13 cellular contexts compared by ENCODE assay signal in genomic region chr3:16377847-16378302, GRCh38.
A peak's percentile ranks its signal among the peaks of the same experiment; 100 is the strongest.
DNase-seq lines count a peak whose midpoint lies in the region; ATAC-seq and TF ChIP-seq lines count a peak whose summit lies in the region.
"Had no signal": no experiment of that assay in that cellular context is flagged by ENCODE, and none has a peak within 500 bp of the region (broad histone marks: within the 10 kb centered on the region; RNA-seq: fewer than 3 reads in every experiment).

No MANE protein-coding gene starts in this region.

- H3K79me2 ChIP-seq in OCI-LY3 (ENCODE audit: low read length): peaks cover 85% of the 10 kb centered on the region

- H3K4me2 ChIP-seq in OCI-LY3 (ENCODE audit: low read length): peak overlapping the region; percentile 85

- no peaks in the 10 kb centered on the region for H3K27me3 ChIP-seq in OCI-LY3 (ENCODE audit: low read depth, low read length)

- peak overlapping the region; percentile 92 for H3K27ac ChIP-seq in OCI-LY3 (ENCODE audit: low read length)

- DNase-seq in activated naive CD4-positive, alpha-beta T cell treated with anti-CD3 and anti-CD28 coated beads, Interleukin-2, amount 10 ng/mL, durations not matched to agents 7 days and 5 days: no peak
- DNase-seq in activated naive CD4-positive, alpha-beta T cell treated with Interleukin-2 at 50 U/mL for 16 hours: no peak
- DNase-seq in stimulated activated effector memory CD8-positive, alpha-beta T cell treated with anti-CD3 and anti-CD28 coated beads, Interleukin-12 subunit alpha, Interleukin-12 subunit beta, amount 100 ng/mL, for 72 hours (ENCODE audit: low spot score in 2 of 2): no peak
- DNase-seq in HuH-7 (ENCODE audit: low spot score): no peak
- DNase-seq: activated CD4-positive, alpha-beta T cell treated with anti-CD3 and anti-CD28 coated beads, Interleukin-2, amount 50 U/mL, for 1 hour; MV-4-11; NCI-H345; stimulated activated CD8-positive, alpha-beta memory T cell treated with anti-CD3 and anti-CD28 coated beads, Interleukin-4, amount 100 ng/mL, for 48 hours had no signal

- peaks cover 65% of the 10 kb centered on the region for H3K4me1 Mint-ChIP-seq in activated naive CD4-positive, alpha-beta T cell treated with anti-CD3 and anti-CD28 coated beads, Interleukin-2, amount 10 ng/mL, durations not matched to agents 7 days and 5 days
- H3K4me1 Mint-ChIP-seq in dendritic cell treated with granulocyte-macrophage colony-stimulating factor and Interleukin-4, amounts not matched to agents 40 ng/mL and 50 ng/mL, for 4 days (ENCODE audit: low read depth): peaks cover 62% of the 10 kb centered on the region
- H3K4me1 Mint-ChIP-seq in stimulated activated effector memory CD8-positive, alpha-beta T cell treated with anti-CD3 and anti-CD28 coated beads, Interleukin-12 subunit alpha, Interleukin-12 subunit beta, amount 100 ng/mL, for 72 hours: peaks cover 80% of the 10 kb centered on the region

- TF ChIP-seq CTCF in OCI-LY3 (IDR thresholded peaks at IDR 0.05; ENCODE audit: low read depth, low read length): no peak

- H3K4me3 Mint-ChIP-seq in activated naive CD4-positive, alpha-beta T cell treated with anti-CD3 and anti-CD28 coated beads, Interleukin-2, amount 10 ng/mL, durations not matched to agents 7 days and 5 days: peak overlapping the region; percentile 9
- no peak overlapping the region for H3K4me3 Mint-ChIP-seq in dendritic cell treated with granulocyte-macrophage colony-stimulating factor and Interleukin-4, amounts not matched to agents 40 ng/mL and 50 ng/mL, for 4 days
- peak overlapping the region; percentile 41 for H3K4me3 Mint-ChIP-seq in stimulated activated effector memory CD8-positive, alpha-beta T cell treated with anti-CD3 and anti-CD28 coated beads, Interleukin-12 subunit alpha, Interleukin-12 subunit beta, amount 100 ng/mL, for 72 hours

- peaks cover 22% of the 10 kb centered on the region for H3K9me3 Mint-ChIP-seq in activated naive CD4-positive, alpha-beta T cell treated with anti-CD3 and anti-CD28 coated beads, Interleukin-2, amount 10 ng/mL, durations not matched to agents 7 days and 5 days
- no peaks in the 10 kb centered on the region for H3K9me3 Mint-ChIP-seq in dendritic cell treated with granulocyte-macrophage colony-stimulating factor and Interleukin-4, amounts not matched to agents 40 ng/mL and 50 ng/mL, for 4 days
- peaks cover 3% of the 10 kb centered on the region for H3K9me3 Mint-ChIP-seq in stimulated activated effector memory CD8-positive, alpha-beta T cell treated with anti-CD3 and anti-CD28 coated beads, Interleukin-12 subunit alpha, Interleukin-12 subunit beta, amount 100 ng/mL, for 72 hours

- no peak for ATAC-seq in stimulated activated effector memory CD8-positive, alpha-beta T cell treated with anti-CD3 and anti-CD28 coated beads, Interleukin-12 subunit alpha, Interleukin-12 subunit beta, amount 100 ng/mL, for 72 hours
- ATAC-seq in GM21717 (IDR thresholded peaks at IDR 0.05; ENCODE audit: unreplicated experiment): no peak
- no peak for ATAC-seq in HG02884 (IDR thresholded peaks at IDR 0.05; ENCODE audit: unreplicated experiment)
- ATAC-seq: left lobe of liver had no signal

- 0 out of 2 replicates have a peak, but pooled peaks cover 3% of the 10 kb centered on the region for H3K9me3 ChIP-seq in OCI-LY3 (ENCODE audit: insufficient read depth, low read length)

- H4K20me1 ChIP-seq in OCI-LY3 (ENCODE audit: insufficient read depth, low read length): peaks cover 56% of the 10 kb centered on the region

- CTCF ChIA-PET in activated naive CD4-positive, alpha-beta T cell treated with anti-CD3 and anti-CD28 coated beads, Interleukin-2, amount 10 ng/mL, durations not matched to agents 7 days and 5 days (lab: Charles Lee): no interaction called here

- H3K9ac ChIP-seq in OCI-LY3 (ENCODE audit: low read length): peak overlapping the region; percentile 58; the same call in 1 of the 2 replicates

- no peak overlapping the region for H2AFZ ChIP-seq in OCI-LY3 (ENCODE audit: low read depth, low read length)

- H3K4me3 ChIP-seq in OCI-LY3 (ENCODE audit: low read length): no peak overlapping the region

- H3K4me1 ChIP-seq in OCI-LY3 (ENCODE audit: low read length): peaks cover 90% of the 10 kb centered on the region

- peaks cover 92% of the 10 kb centered on the region for H3K36me3 Mint-ChIP-seq in activated naive CD4-positive, alpha-beta T cell treated with anti-CD3 and anti-CD28 coated beads, Interleukin-2, amount 10 ng/mL, durations not matched to agents 7 days and 5 days
- H3K36me3 Mint-ChIP-seq in dendritic cell treated with granulocyte-macrophage colony-stimulating factor and Interleukin-4, amounts not matched to agents 40 ng/mL and 50 ng/mL, for 4 days (ENCODE audit: low read depth): peaks cover 72% of the 10 kb centered on the region
- peaks cover 84% of the 10 kb centered on the region for H3K36me3 Mint-ChIP-seq in stimulated activated effector memory CD8-positive, alpha-beta T cell treated with anti-CD3 and anti-CD28 coated beads, Interleukin-12 subunit alpha, Interleukin-12 subunit beta, amount 100 ng/mL, for 72 hours

- intact Hi-C loops in dendritic cell treated with granulocyte-macrophage colony-stimulating factor and Interleukin-4, amounts not matched to agents 40 ng/mL and 50 ng/mL, for 4 days (cut with micrococcal nuclease): loop anchor here (10.0 kb wide), 1 partner anchor 63 kb away; no protein-coding TSS in a partner anchor

- H3K27ac Mint-ChIP-seq in activated naive CD4-positive, alpha-beta T cell treated with anti-CD3 and anti-CD28 coated beads, Interleukin-2, amount 10 ng/mL, durations not matched to agents 7 days and 5 days: peak overlapping the region; percentile 85
- H3K27ac Mint-ChIP-seq in dendritic cell treated with granulocyte-macrophage colony-stimulating factor and Interleukin-4, amounts not matched to agents 40 ng/mL and 50 ng/mL, for 4 days: peak overlapping the region; percentile 69
- peak overlapping the region; percentile 92 for H3K27ac Mint-ChIP-seq in stimulated activated effector memory CD8-positive, alpha-beta T cell treated with anti-CD3 and anti-CD28 coated beads, Interleukin-12 subunit alpha, Interleukin-12 subunit beta, amount 100 ng/mL, for 72 hours

- no peaks in the 10 kb centered on the region for H3K27me3 Mint-ChIP-seq in activated naive CD4-positive, alpha-beta T cell treated with anti-CD3 and anti-CD28 coated beads, Interleukin-2, amount 10 ng/mL, durations not matched to agents 7 days and 5 days
- H3K27me3 Mint-ChIP-seq in dendritic cell treated with granulocyte-macrophage colony-stimulating factor and Interleukin-4, amounts not matched to agents 40 ng/mL and 50 ng/mL, for 4 days: no peaks in the 10 kb centered on the region

- H3K36me3 ChIP-seq in OCI-LY3 (replicated peaks; ENCODE audit: low read depth, low read length): peaks cover 60% of the 10 kb centered on the region
